Comparison of ENCODE assay signal across 10 cellular contexts in genomic region chr17:77438241-77439204, GRCh38.
DNase-seq lines count a peak whose midpoint lies in the region; ATAC-seq and TF ChIP-seq lines count a peak whose summit lies in the region.
"Had no signal": no experiment of that assay in that cellular context is flagged by ENCODE, and none has a peak within 500 bp of the region (broad histone marks: within the 10 kb centered on the region; RNA-seq: fewer than 3 reads in every experiment).

No MANE protein-coding gene starts in this region.

- no peak for TF ChIP-seq CTCF in hepatocyte (IDR thresholded peaks at IDR 0.05; ENCODE audit: poor library complexity)
- no peak for TF ChIP-seq CTCF in type B pancreatic cell (conservative IDR thresholded peaks at IDR 0.05)
- TF ChIP-seq CTCF in mucosa of descending colon (IDR thresholded peaks at IDR 0.05): no peak
- no peak for TF ChIP-seq CTCF in tibial artery (IDR thresholded peaks at IDR 0.05)

- no peak for ATAC-seq in T-helper 17 cell
- ATAC-seq in mucosa of descending colon: no peak
- ATAC-seq: HCT116 had no signal

- H3K27ac ChIP-seq in hepatocyte (peak overlapping the region; percentile 80), tibial artery (no peak overlapping the region)
- H3K27ac ChIP-seq: C4-2B had no signal

- H3K4me3 Mint-ChIP-seq in activated naive CD4-positive, alpha-beta T cell treated with anti-CD3 and anti-CD28 coated beads, Interleukin-2, amount 50 U/mL, for 24 hours: peak overlapping the region; percentile 63
- H3K4me3 Mint-ChIP-seq in T-helper 17 cell (peak overlapping the region; percentile 83), type B pancreatic cell (no peak overlapping the region)

- no peak for DNase-seq in activated naive CD4-positive, alpha-beta T cell treated with Interleukin-2 at 50 U/mL for 16 hours
- DNase-seq in T-helper 17 cell (no peak), hepatocyte (ENCODE audit: low spot score) (no peak), type B pancreatic cell (ENCODE audit: extremely low spot score, unreplicated experiment) (no peak), mucosa of descending colon (no peak), tibial artery (no peak)
- no peak for DNase-seq in stimulated activated CD4-positive, alpha-beta T cell treated with anti-CD3 and anti-CD28 coated beads, Interleukin-2, amount 100 ng/mL, for 48 hours

- no peaks in the 10 kb centered on the region for H3K9me3 ChIP-seq in T-helper 17 cell (ENCODE audit: control insufficient read depth, low read length, poor library complexity, severe bottlenecking)
- no peaks in the 10 kb centered on the region for H3K9me3 ChIP-seq in hepatocyte (ENCODE audit: low read depth)
- no peaks in the 10 kb centered on the region for H3K9me3 ChIP-seq in mucosa of descending colon
- H3K9me3 ChIP-seq in tibial artery: no peaks in the 10 kb centered on the region

- no peaks in the 10 kb centered on the region for H3K27me3 Mint-ChIP-seq in activated naive CD4-positive, alpha-beta T cell treated with anti-CD3 and anti-CD28 coated beads, Interleukin-2, amount 50 U/mL, for 24 hours
- H3K27me3 Mint-ChIP-seq in T-helper 17 cell (no peaks in the 10 kb centered on the region), type B pancreatic cell (no peaks in the 10 kb centered on the region)

- H3K4me2 ChIP-seq in hepatocyte: peak overlapping the region; percentile 63

- 78% methylated on average over 14 of the region's 14 CpGs for WGBS in hepatocyte (ENCODE audit: low lambda C conversion rate, missing lambda C conversion rate)

- H3K36me3 ChIP-seq in hepatocyte (replicated peaks; ENCODE audit: insufficient read depth, low read depth) (no peaks in the 10 kb centered on the region), mucosa of descending colon (ENCODE audit: low read depth) (no peaks in the 10 kb centered on the region), tibial artery (no peaks in the 10 kb centered on the region)

- intact Hi-C loops in mucosa of descending colon (cut with DNase I, micrococcal nuclease) (loop anchor here in 1 of 2 donors (10.0 kb wide), 1 partner anchor 56 kb away; no protein-coding TSS in a partner anchor), tibial artery (cut with DNase I; ENCODE audit: low total_unique reads) (no loop called here)

- no peaks in the 10 kb centered on the region for H3K9me3 Mint-ChIP-seq in activated naive CD4-positive, alpha-beta T cell treated with anti-CD3 and anti-CD28 coated beads, Interleukin-2, amount 50 U/mL, for 24 hours
- H3K9me3 Mint-ChIP-seq in type B pancreatic cell: no peaks in the 10 kb centered on the region

- H3K4me1 ChIP-seq in hepatocyte (ENCODE audit: insufficient read depth): peaks cover 89% of the 10 kb centered on the region
- peaks cover 39% of the 10 kb centered on the region for H3K4me1 ChIP-seq in mucosa of descending colon (ENCODE audit: low read depth)
- peaks cover 0 to 75% (median 55%) of the 10 kb centered on the region in 4 donors for H3K4me1 ChIP-seq in tibial artery

- H3K4me1 Mint-ChIP-seq in activated naive CD4-positive, alpha-beta T cell treated with anti-CD3 and anti-CD28 coated beads, Interleukin-2, amount 50 U/mL, for 24 hours: peaks cover 98% of the 10 kb centered on the region
- H3K4me1 Mint-ChIP-seq in T-helper 17 cell (peaks cover 79% of the 10 kb centered on the region), type B pancreatic cell (ENCODE audit: unreplicated experiment) (peaks cover 64% of the 10 kb centered on the region)

- no peaks in the 10 kb centered on the region for H3K36me3 Mint-ChIP-seq in activated naive CD4-positive, alpha-beta T cell treated with anti-CD3 and anti-CD28 coated beads, Interleukin-2, amount 50 U/mL, for 24 hours
- H3K36me3 Mint-ChIP-seq in T-helper 17 cell (ENCODE audit: low read depth): no peaks in the 10 kb centered on the region
- no peaks in the 10 kb centered on the region for H3K36me3 Mint-ChIP-seq in type B pancreatic cell

- no peaks in the 10 kb centered on the region for H3K27me3 ChIP-seq in hepatocyte
- no peaks in the 10 kb centered on the region for H3K27me3 ChIP-seq in tibial artery

- peaks cover 98% of the 10 kb centered on the region for H3K79me2 ChIP-seq in hepatocyte

- no peaks in the 10 kb centered on the region for H3K9me2 ChIP-seq in hepatocyte (replicated peaks; ENCODE audit: insufficient read depth)

- H4K20me1 ChIP-seq in hepatocyte (ENCODE audit: insufficient read depth, poor library complexity, severe bottlenecking): peaks cover 54% of the 10 kb centered on the region

- no peak overlapping the region for H3K4me3 ChIP-seq in hepatocyte
- H3K4me3 ChIP-seq in mucosa of descending colon: no peak overlapping the region
- no peak overlapping the region for H3K4me3 ChIP-seq in tibial artery

- peak overlapping the region; percentile 84 for H3K27ac Mint-ChIP-seq in activated naive CD4-positive, alpha-beta T cell treated with anti-CD3 and anti-CD28 coated beads, Interleukin-2, amount 50 U/mL, for 24 hours
- H3K27ac Mint-ChIP-seq in T-helper 17 cell (peak overlapping the region; percentile 99), type B pancreatic cell (peak overlapping the region; percentile 29)

- H2AFZ ChIP-seq in hepatocyte: no peak overlapping the region

Comparison
In these comparisons a context has a peak if more than half of its experiments do, and no peak if none do; other contexts are left out.
1. H3K27ac Mint-ChIP-seq: peak in every context shown above with its lines; median percentile 99 in T-helper 17 cell; 84 in activated naive CD4-positive, alpha-beta T cell treated with anti-CD3 and anti-CD28 coated beads, Interleukin-2, amount 50 U/mL, for 24 hours; 29 in type B pancreatic cell.